In the genomic region with DNA sequence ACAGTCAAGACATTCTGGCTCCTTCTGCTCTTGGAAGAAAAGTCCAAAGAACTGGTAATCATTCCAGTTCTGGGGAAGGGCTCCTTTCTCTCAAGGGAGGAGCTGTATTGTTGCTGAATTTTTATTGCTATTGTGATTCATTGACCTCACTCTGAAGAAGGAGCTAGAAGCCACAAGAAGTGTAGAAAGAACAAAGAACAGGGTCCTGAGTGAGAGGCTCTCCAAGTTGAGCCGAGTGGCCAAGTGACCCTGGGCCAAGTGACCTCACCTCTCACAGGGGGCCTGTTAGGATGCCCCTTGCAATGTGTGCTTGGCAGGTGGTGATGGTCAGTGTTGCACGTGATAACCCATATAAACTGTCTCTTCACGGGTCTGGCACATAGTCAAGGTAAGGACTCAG, we compare ENCODE assay signal across 19 cellular contexts.
DNase-seq lines count a peak whose midpoint lies in the region; ATAC-seq, FAIRE-seq and TF ChIP-seq lines count a peak whose summit lies in the region.
"Had no signal": no experiment of that assay in that cellular context is flagged by ENCODE, and none has a peak within 500 bp of the region (broad histone marks: within the 10 kb centered on the region; RNA-seq: fewer than 3 reads in every experiment).

No MANE protein-coding gene starts in this region.

- no peak overlapping the region for H3K4me2 ChIP-seq in GM23248 (ENCODE audit: unreplicated experiment)
- H3K4me2 ChIP-seq in PC-3 (ENCODE audit: low read length), result no peak overlapping the region
- H3K4me2 ChIP-seq in H1 (ENCODE audit: insufficient read depth in 1 of 2, low read depth in 2 of 2, low read length in 2 of 2), result no peak overlapping the region

- TF ChIP-seq POLR2A in H1 (IDR thresholded peaks at IDR 0.05; ENCODE audit: control extremely low read depth in 1 of 2, low read depth in 2 of 2, low read length in 2 of 2), result no peak

- TF ChIP-seq CTCF in PC-3 (conservative IDR thresholded peaks at IDR 0.05; ENCODE audit: low read depth, low read length), result no peak
- TF ChIP-seq CTCF in H1 (IDR thresholded peaks at IDR 0.05; ENCODE audit: control extremely low read depth in 1 of 3, insufficient read depth in 1 of 3, low read depth in 1 of 3, low read length in 3 of 3), result no peak
- TF ChIP-seq CTCF in osteocyte (IDR thresholded peaks at IDR 0.05), result no peak

- H3K9me3 ChIP-seq in GM23248 (ENCODE audit: low read depth), result no peaks in the 10 kb centered on the region
- no peaks in the 10 kb centered on the region for H3K9me3 ChIP-seq in PC-3 (ENCODE audit: low read length)
- no peaks in the 10 kb centered on the region for H3K9me3 ChIP-seq in H1 (ENCODE audit: insufficient read depth in 2 of 2, low read depth in 1 of 2, low read length in 1 of 2)
- no peaks in the 10 kb centered on the region for H3K9me3 ChIP-seq in SJCRH30 (replicated peaks)
- H3K9me3 ChIP-seq: Peyer's patch had no signal

- H3K27me3 ChIP-seq in GM23248 (replicated peaks; ENCODE audit: insufficient read depth), result peaks cover 20% of the 10 kb centered on the region
- peaks cover 36% of the 10 kb centered on the region for H3K27me3 ChIP-seq in PC-3 (ENCODE audit: low read length)
- H3K27me3 ChIP-seq in H1 (replicated peaks in 1 of 4; ENCODE audit: control insufficient read depth in 3 of 4, extremely low read depth in 1 of 4, insufficient read depth in 3 of 4, low read length in 3 of 4), result no peaks in the 10 kb centered on the region
- no peaks in the 10 kb centered on the region for H3K27me3 ChIP-seq in SJCRH30
- H3K27me3 ChIP-seq: Peyer's patch had no signal

- 4 to 6% methylated on average over 3 of the region's 3 CpGs for WGBS in GM23248 (ENCODE audit: low coverage in 1 of 2, low lambda C conversion rate in 2 of 2, missing lambda C conversion rate in 2 of 2), 2 experiments
- WGBS in H1 (ENCODE audit: extremely low coverage in 1 of 2, insufficient coverage in 1 of 2, insufficient read length in 1 of 2, insufficient replicate concordance in 2 of 2, low coverage in 1 of 2, low lambda C conversion rate in 2 of 2, missing lambda C conversion rate in 1 of 2), 2 experiments, result 92% methylated on average over 3 of the region's 3 CpGs; no CpG with 5 or more reads in 1 of the 2 experiments

- H3K4me1 ChIP-seq in GM23248 (ENCODE audit: insufficient read depth) (0 out of 2 replicates have a peak, but pooled peaks cover 5% of the 10 kb centered on the region), PC-3 (ENCODE audit: insufficient read depth, low read length) (peaks cover 6% of the 10 kb centered on the region), H1 (replicated peaks in 1 of 4; ENCODE audit: control insufficient read depth in 3 of 4, insufficient read depth in 4 of 4, low read length in 3 of 4) (peaks cover 0 to 6% (median 0%) of the 10 kb centered on the region in 4 experiments; a peak in 1 of 7 replicates), SJCRH30 (peaks cover 4% of the 10 kb centered on the region)
- H3K4me1 ChIP-seq: Peyer's patch had no signal

- POLR2A ChIA-PET in PC-3 (lab: Charles Lee; ENCODE audit: unreplicated experiment) (no interaction called here), H1 (lab: Charles Lee; ENCODE audit: partially characterized antibody) (no interaction called here)

- H2AFZ ChIP-seq in GM23248 (no peak overlapping the region), PC-3 (ENCODE audit: low read length) (no peak overlapping the region), H1 (ENCODE audit: low read length) (no peak overlapping the region)

- H2BK12ac ChIP-seq in H1 (ENCODE audit: low read depth, low read length), result peak overlapping the region; percentile 21; the same call in 1 of the 2 replicates

- H3K27ac ChIP-seq in GM23248, result no peak overlapping the region
- H3K27ac ChIP-seq in PC-3 (ENCODE audit: low read length), result no peak overlapping the region
- H3K27ac ChIP-seq in H1 (ENCODE audit: low read depth, low read length), result no peak overlapping the region
- no peak overlapping the region for H3K27ac ChIP-seq in SJCRH30
- H3K27ac ChIP-seq: Peyer's patch had no signal

- no peak overlapping the region for H2BK20ac ChIP-seq in H1 (ENCODE audit: low read length)

- no peaks in the 10 kb centered on the region for H3K4me1 Mint-ChIP-seq in osteocyte (ENCODE audit: unreplicated experiment)
- H3K4me1 Mint-ChIP-seq: CD8-positive, alpha-beta memory T cell; T-cell had no signal

- H3K18ac ChIP-seq in H1 (ENCODE audit: extremely low read depth, low read length), result no peak overlapping the region

- ATAC-seq in PC-3, result no peak
- no peak for ATAC-seq in HG02981 (IDR thresholded peaks at IDR 0.05; ENCODE audit: unreplicated experiment)
- ATAC-seq: SK-N-SH treated with all-trans-retinoic acid at 6 μM for 48 hours, T-cell had no signal

- H4K20me1 ChIP-seq in GM23248 (ENCODE audit: insufficient read depth) (no peaks in the 10 kb centered on the region), PC-3 (ENCODE audit: low read length) (no peaks in the 10 kb centered on the region), H1 (replicated peaks in 1 of 2; ENCODE audit: control insufficient read depth in 1 of 2, insufficient read depth in 2 of 2, low read length in 2 of 2) (no peaks in the 10 kb centered on the region)

- no peak for TF ChIP-seq EP300 in H1 (IDR thresholded peaks at IDR 0.05; ENCODE audit: borderline replicate concordance in 1 of 2, low read depth in 2 of 2, low read length in 2 of 2)

- H3K4me3 ChIP-seq in GM23248 (no peak overlapping the region), PC-3 (ENCODE audit: low read length) (no peak overlapping the region), H1 (ENCODE audit: extremely low read depth in 1 of 4, insufficient read depth in 2 of 4, low read depth in 3 of 4, low read length in 4 of 4) (no peak overlapping the region), SJCRH30 (no peak overlapping the region)
- H3K4me3 ChIP-seq: Peyer's patch had no signal

- H3K9me2 ChIP-seq in GM23248 (ENCODE audit: insufficient read depth) (no peaks in the 10 kb centered on the region), PC-3 (replicated peaks; ENCODE audit: low read length) (no peaks in the 10 kb centered on the region)

- no peak overlapping the region for H3K4me3 Mint-ChIP-seq in osteocyte (ENCODE audit: unreplicated experiment)
- H3K4me3 Mint-ChIP-seq: CD8-positive, alpha-beta memory T cell; T-cell had no signal

- no peaks in the 10 kb centered on the region for H3K23me2 ChIP-seq in H1 (ENCODE audit: low read depth, low read length)

- H4K8ac ChIP-seq in H1 (ENCODE audit: extremely low read depth, insufficient read depth, low read length), result no peak overlapping the region

- H3K79me2 ChIP-seq in GM23248 (ENCODE audit: insufficient read depth) (no peaks in the 10 kb centered on the region), PC-3 (ENCODE audit: low read length) (no peaks in the 10 kb centered on the region), H1 (ENCODE audit: control insufficient read depth in 1 of 2, insufficient read depth in 2 of 2, low read length in 2 of 2) (no peaks in the 10 kb centered on the region)

- TF ChIP-seq RAD21 in H1 (IDR thresholded peaks at IDR 0.05 in 1 of 2, conservative IDR thresholded peaks at IDR 0.05 in 1 of 2; ENCODE audit: low read depth in 2 of 2, low read length in 2 of 2), result no peak

- peaks cover 5% of the 10 kb centered on the region; the same call in 1 of the 2 replicates for H3F3A ChIP-seq in GM23248 (ENCODE audit: insufficient read depth)
- H3F3A ChIP-seq in PC-3 (ENCODE audit: low read length, unreplicated experiment), result no peaks in the 10 kb centered on the region

- no peak overlapping the region for H4K5ac ChIP-seq in H1 (ENCODE audit: insufficient read length, low read depth, low read length)

- DNase-seq in GM23248 (peak; percentile 37), PC-3 (peak; percentile 23), H1 (ENCODE audit: low read depth in 1 of 2, low spot score in 2 of 2) (no peak), osteocyte (ENCODE audit: extremely low spot score, unreplicated experiment) (peak; percentile 38), NCI-H1417 treated with DMSO at 0.1 percent for 48 hours (lab: John Stamatoyannopoulos, UW) (no peak), GM19238 (ENCODE audit: insufficient read length, low spot score) (no peak), SJCRH30 (no peak)
- DNase-seq: ACHN; C1 segment of cervical spinal cord; CD8-positive, alpha-beta memory T cell; DND-41; GDM1; NCI-H1105; NCI-H1694; Peyer's patch; SHP77; T-cell had no signal

- in situ Hi-C loops in GM23248 (cut with MboI), result no loop called here

- H3K4ac ChIP-seq in H1 (replicated peaks; ENCODE audit: insufficient read length, low read depth, low read length), result no peak overlapping the region

- no peak overlapping the region for H3K27ac Mint-ChIP-seq in osteocyte (ENCODE audit: unreplicated experiment)
- H3K27ac Mint-ChIP-seq: CD8-positive, alpha-beta memory T cell; T-cell had no signal

- H3K9me3 Mint-ChIP-seq in osteocyte (ENCODE audit: unreplicated experiment), result no peaks in the 10 kb centered on the region

- H3K79me1 ChIP-seq in H1 (ENCODE audit: low read depth, low read length), result no peaks in the 10 kb centered on the region

- H2BK15ac ChIP-seq in H1 (ENCODE audit: low read length), result no peak overlapping the region

- H3K27me3 Mint-ChIP-seq in osteocyte (ENCODE audit: unreplicated experiment), result peaks cover 37% of the 10 kb centered on the region

- no peak overlapping the region for H2BK5ac ChIP-seq in H1 (ENCODE audit: low read depth, low read length)

- H3K36me3 ChIP-seq in GM23248 (ENCODE audit: low read depth) (no peaks in the 10 kb centered on the region), PC-3 (ENCODE audit: low read depth, low read length) (no peaks in the 10 kb centered on the region), H1 (ENCODE audit: control insufficient read depth in 2 of 4, insufficient read depth in 4 of 4, low read length in 3 of 4) (no peaks in the 10 kb centered on the region), SJCRH30 (no peaks in the 10 kb centered on the region)
- H3K36me3 ChIP-seq: Peyer's patch had no signal

- H3K36me3 Mint-ChIP-seq in osteocyte (ENCODE audit: unreplicated experiment), result no peaks in the 10 kb centered on the region
- H3K36me3 Mint-ChIP-seq: CD8-positive, alpha-beta memory T cell; T-cell had no signal

- H3K9ac ChIP-seq in GM23248 (no peak overlapping the region), PC-3 (ENCODE audit: low read length) (no peak overlapping the region), H1 (replicated peaks in 1 of 4; ENCODE audit: extremely low read depth in 1 of 4, low read depth in 3 of 4, low read length in 3 of 4) (no peak overlapping the region)

- no peak overlapping the region for H3K14ac ChIP-seq in H1 (ENCODE audit: insufficient read length)

- no peak overlapping the region for H2BK120ac ChIP-seq in H1 (replicated peaks; ENCODE audit: low read depth, low read length)

- CTCF ChIA-PET in PC-3 (lab: Charles Lee) (no interaction called here), H1 (lab: Charles Lee; ENCODE audit: partially characterized antibody) (interaction anchor here (1.1 to 5.6 kb wide), 5 partner anchors 17 to 174 kb away, joined by 3 to 32 read pairs (median 3); no protein-coding TSS in a partner anchor)

- BruUV-seq in PC-3 (replicated peaks; lab: Mats Ljungman, UMichigan), result no TSS peak

- no peak overlapping the region for H3K23ac ChIP-seq in H1 (ENCODE audit: insufficient read length)

- intact Hi-C loops in PC-3 (cut with micrococcal nuclease), result no loop called here

- no peak overlapping the region for H3K56ac ChIP-seq in H1 (replicated peaks; ENCODE audit: insufficient read length, low read depth, low read length)

- no peak for FAIRE-seq in H1 (lab: Jason Lieb, UNC)

- H4K91ac ChIP-seq in H1 (replicated peaks; ENCODE audit: insufficient read length, low read length), result no peak overlapping the region

- H2AK5ac ChIP-seq in H1 (ENCODE audit: low read depth, low read length), result no peak overlapping the region

Comparison
In these comparisons a context has a peak if more than half of its experiments do, and no peak if none do; other contexts are left out.
1. DNase-seq: peak in GM23248 (single experiment), PC-3 (single experiment) and osteocyte (single experiment); none in H1 (0 of 2), NCI-H1417 treated with DMSO at 0.1 percent for 48 hours (single experiment), GM19238 (single experiment) and SJCRH30 (0 of 2).